Comparison of ENCODE assay signal across 25 cellular contexts in genomic region chr18:57443247-57443646, GRCh38. TPM values are rescaled to one million over a fixed set of nuclear protein-coding genes. Genes with fewer than 3 reads are reported as not detected.
"Had no signal": no experiment of that assay in that cellular context is flagged by ENCODE, and none has a peak within 500 bp of the region (broad histone marks: within the 10 kb centered on the region; RNA-seq: fewer than 3 reads in every experiment).

No MANE protein-coding gene starts in this region.

- H3K4me3 ChIP-seq: ascending aorta, body of pancreas, MG63, SJSA1 had no signal

- ATAC-seq: activated CD8-positive, alpha-beta memory T cell treated with anti-CD3 and anti-CD28 coated beads, Interleukin-2, amount 10 ng/mL, durations not matched to agents 7 days and 5 days; body of pancreas; SK-N-SH treated with all-trans-retinoic acid at 6 μM for 48 hours; WTC11 had no signal

- DNase-seq: activated CD4-positive, alpha-beta T cell treated with anti-CD3 and anti-CD28 coated beads for 48 hours; activated CD4-positive, alpha-beta T cell treated with anti-CD3 and anti-CD28 coated beads, Interleukin-2, amount 50 U/mL, for 48 hours; activated CD4-positive, CD25-positive, alpha-beta regulatory T cell treated with anti-CD3 and anti-CD28 coated beads, Interleukin-2, amount 50 U/mL, for 72 hours; activated CD8-positive, alpha-beta memory T cell treated with anti-CD3 and anti-CD28 coated beads, Interleukin-2, amount 10 ng/mL, durations not matched to agents 7 days and 5 days; activated effector memory CD4-positive, alpha-beta T cell treated with Interleukin-2 at 50 U/mL for 16 hours; activated naive CD4-positive, alpha-beta T cell; activated T-cell treated with anti-CD3 and anti-CD28 coated beads, Interleukin-2, amount 50 U/mL, for 24 hours; body of pancreas; central memory CD4-positive, alpha-beta T cell; MG63; MV-4-11; NCI-H1092 treated with DMSO at 0.1 percent for 48 hours; NCI-H1417 treated with DMSO at 0.1 percent for 48 hours; NCI-H1694; NCI-H2029 treated with DMSO at 0.1 percent for 48 hours; NCI-H345; NCI-H510A; NCI-H82; SHP77 had no signal

- H3K36me3 ChIP-seq: ascending aorta, MG63, SJSA1 had no signal

- H3K27ac ChIP-seq: ascending aorta, body of pancreas, SJSA1 had no signal

- H3K9me3 ChIP-seq: ascending aorta, body of pancreas, MG63 had no signal

- FAIRE-seq: bronchial epithelial cell, RCC 7860 had no signal

RNA-seq across cellular contexts. Expression of gene ONECUT2, which starts 8.1 kb away (rescaled TPM):
- total RNA-seq: activated CD8-positive, alpha-beta memory T cell treated with anti-CD3 and anti-CD28 coated beads, Interleukin-2, amount 10 ng/mL, durations not matched to agents 7 days and 5 days had no signal
